In the genomic region with DNA sequence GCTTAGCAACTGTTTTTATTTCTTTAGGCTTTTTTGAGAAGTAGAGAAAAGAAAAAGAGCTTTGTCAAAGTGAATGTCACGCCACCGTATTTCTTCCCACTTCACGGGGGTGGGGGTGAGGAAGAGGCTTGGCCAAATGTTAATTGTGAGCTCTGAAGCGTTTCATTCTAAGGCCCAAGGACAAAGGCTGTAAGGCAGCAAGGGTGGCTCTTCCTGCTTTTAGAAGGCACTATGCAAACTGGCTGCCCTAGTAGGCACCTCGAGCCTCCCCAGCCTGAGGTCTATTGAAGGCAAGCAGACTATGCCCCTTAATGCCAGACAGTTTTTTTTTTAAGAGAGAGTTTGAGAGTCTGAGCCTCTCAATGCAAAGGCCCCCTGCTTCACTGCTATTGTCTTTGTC, we compare ENCODE assay signal across 35 cellular contexts.
"Had no signal": no experiment of that assay in that cellular context is flagged by ENCODE, and none has a peak within 500 bp of the region (broad histone marks: within the 10 kb centered on the region; RNA-seq: fewer than 3 reads in every experiment).

No MANE protein-coding gene starts in this region.

- H3K4me2 ChIP-seq: PC-9 had no signal

- ATAC-seq: activated CD8-positive, alpha-beta T cell treated with anti-CD3 and anti-CD28 coated beads for 36 hours; activated naive CD4-positive, alpha-beta T cell treated with anti-CD3 and anti-CD28 coated beads, Interleukin-2, amount 50 U/mL, for 72 hours; activated naive CD8-positive, alpha-beta T cell treated with anti-CD3 and anti-CD28 coated beads, Interleukin-2, amount 50 U/mL, for 24 hours; Right ventricle myocardium inferior had no signal

- H3K4me1 Mint-ChIP-seq: activated CD4-positive, alpha-beta T cell treated with anti-CD3 and anti-CD28 coated beads, Interleukin-2, amount 10 ng/mL, durations not matched to agents 24 days and 14 days; activated naive CD8-positive, alpha-beta T cell treated with anti-CD3 and anti-CD28 coated beads, Interleukin-2, amount 50 U/mL, for 24 hours had no signal

- H3K9me3 Mint-ChIP-seq: activated CD4-positive, alpha-beta T cell treated with anti-CD3 and anti-CD28 coated beads, Interleukin-2, amount 10 ng/mL, durations not matched to agents 24 days and 14 days; activated CD8-positive, alpha-beta T cell treated with anti-CD3 and anti-CD28 coated beads for 36 hours; activated naive CD4-positive, alpha-beta T cell treated with anti-CD3 and anti-CD28 coated beads for 36 hours; activated naive CD4-positive, alpha-beta T cell treated with anti-CD3 and anti-CD28 coated beads, Interleukin-2, amount 50 U/mL, for 72 hours; activated naive CD8-positive, alpha-beta T cell treated with anti-CD3 and anti-CD28 coated beads, Interleukin-2, amount 50 U/mL, for 24 hours; activated T-cell treated with anti-CD3 and anti-CD28 coated beads, Interleukin-2, amount 50 U/mL, for 24 hours; activated T-helper 2 cell treated with anti-CD3 and anti-CD28 coated beads, Interferon-gamma antibody, Interleukin-2, Interleukin-4, amounts not matched to agents 10 μg/mL and 5 μg/mL and 100 μg/mL, durations not matched to agents 14 hours and 24 hours and 36 hours had no signal

- H3K4me3 ChIP-seq: PC-9 had no signal

- H3K36me3 Mint-ChIP-seq: activated naive CD4-positive, alpha-beta T cell treated with anti-CD3 and anti-CD28 coated beads, Interleukin-2, amount 50 U/mL, for 72 hours; brain had no signal

- H2AFZ ChIP-seq: PC-9 had no signal

- DNase-seq: activated CD4-positive, alpha-beta T cell treated with anti-CD3 and anti-CD28 coated beads, Interleukin-2, amount 10 ng/mL, durations not matched to agents 24 days and 14 days; activated CD4-positive, alpha-beta T cell treated with anti-CD3 and anti-CD28 coated beads, Interleukin-2, amount 50 U/mL, for 4 hours; activated CD8-positive, alpha-beta T cell treated with anti-CD3 and anti-CD28 coated beads for 36 hours; activated gamma-delta T cell; activated naive CD4-positive, alpha-beta T cell treated with anti-CD3 and anti-CD28 coated beads for 36 hours; activated naive CD8-positive, alpha-beta T cell treated with anti-CD3 and anti-CD28 coated beads, Interleukin-2, amount 50 U/mL, for 24 hours; activated T-cell treated with anti-CD3 and anti-CD28 coated beads, Interleukin-2, amount 50 U/mL, for 24 hours; anterior cingulate cortex; caudate nucleus; cerebellar nuclear complex; Karpas-422; KBM-7; NCI-H1105; NCI-H1417 treated with DMSO at 0.1 percent for 48 hours; NCI-H1930; NCI-H2081 treated with DMSO at 0.1 percent for 48 hours; NCI-H2171; NCI-H510A; NCI-H526; NCI-H748 treated with DMSO at 0.1 percent for 48 hours; NK-92 treated with Interleukin-12 subunit alpha and Interleukin-12 subunit beta, amount 100 ng/mL, for 24 hours; PC-9; SIG-M5; SW 1271; T-helper 1 cell; T-helper 2 cell; T-helper 9 cell; WERI-Rb-1 had no signal

- FAIRE-seq: bronchial epithelial cell, RCC 7860 had no signal

- H3K27ac ChIP-seq: PC-9, RWPE1, WERI-Rb-1 had no signal

- H3K27ac Mint-ChIP-seq: activated CD4-positive, alpha-beta T cell treated with anti-CD3 and anti-CD28 coated beads, Interleukin-2, amount 10 ng/mL, durations not matched to agents 24 days and 14 days; activated CD8-positive, alpha-beta T cell treated with anti-CD3 and anti-CD28 coated beads for 36 hours; activated naive CD4-positive, alpha-beta T cell treated with anti-CD3 and anti-CD28 coated beads for 36 hours; activated naive CD4-positive, alpha-beta T cell treated with anti-CD3 and anti-CD28 coated beads, Interleukin-2, amount 50 U/mL, for 72 hours; activated naive CD8-positive, alpha-beta T cell treated with anti-CD3 and anti-CD28 coated beads, Interleukin-2, amount 50 U/mL, for 24 hours; activated T-cell treated with anti-CD3 and anti-CD28 coated beads, Interleukin-2, amount 50 U/mL, for 24 hours; activated T-helper 2 cell treated with anti-CD3 and anti-CD28 coated beads, Interferon-gamma antibody, Interleukin-2, Interleukin-4, amounts not matched to agents 10 μg/mL and 5 μg/mL and 100 μg/mL, durations not matched to agents 14 hours and 24 hours and 36 hours had no signal

- H3K36me3 ChIP-seq: WERI-Rb-1 had no signal

- H3K27me3 Mint-ChIP-seq: activated CD4-positive, alpha-beta T cell treated with anti-CD3 and anti-CD28 coated beads, Interleukin-2, amount 10 ng/mL, durations not matched to agents 24 days and 14 days; activated CD8-positive, alpha-beta T cell treated with anti-CD3 and anti-CD28 coated beads for 36 hours; activated naive CD8-positive, alpha-beta T cell treated with anti-CD3 and anti-CD28 coated beads, Interleukin-2, amount 50 U/mL, for 24 hours; brain had no signal

- H3K4me3 Mint-ChIP-seq: activated CD4-positive, alpha-beta T cell treated with anti-CD3 and anti-CD28 coated beads, Interleukin-2, amount 10 ng/mL, durations not matched to agents 24 days and 14 days; activated CD8-positive, alpha-beta T cell treated with anti-CD3 and anti-CD28 coated beads for 36 hours; activated naive CD4-positive, alpha-beta T cell treated with anti-CD3 and anti-CD28 coated beads for 36 hours; activated naive CD8-positive, alpha-beta T cell treated with anti-CD3 and anti-CD28 coated beads, Interleukin-2, amount 50 U/mL, for 24 hours; activated T-cell treated with anti-CD3 and anti-CD28 coated beads, Interleukin-2, amount 50 U/mL, for 24 hours had no signal
